Comparison of ENCODE assay signal across 10 cellular contexts in genomic region chr11:34068098-34068497, GRCh38. TPM values are rescaled to one million over a fixed set of nuclear protein-coding genes. Genes with fewer than 3 reads are reported as not detected.
A peak's percentile ranks its signal among the peaks of the same experiment; 100 is the strongest.
DNase-seq lines count a peak whose midpoint lies in the region; TF ChIP-seq lines count a peak whose summit lies in the region.
"Had no signal": no experiment of that assay in that cellular context is flagged by ENCODE, and none has a peak within 500 bp of the region (broad histone marks: within the 10 kb centered on the region; RNA-seq: fewer than 3 reads in every experiment).

No MANE protein-coding gene starts in this region.

- H3K36me3 ChIP-seq in OCI-LY7 (ENCODE audit: insufficient read depth, low read length): peaks cover 93% of the 10 kb centered on the region

- peak overlapping the region; percentile 60 for H3K4me2 ChIP-seq in OCI-LY7 (ENCODE audit: low read length)

- no peaks in the 10 kb centered on the region for H3K9me2 ChIP-seq in OCI-LY7 (ENCODE audit: insufficient read depth, low read length)

- no peaks in the 10 kb centered on the region; the same call in 1 of the 2 replicates for H3K9me3 ChIP-seq in OCI-LY7 (ENCODE audit: low read length)

- CTCF ChIA-PET in OCI-LY7 (lab: Charles Lee; ENCODE audit: unreplicated experiment): interaction anchor here (1.1 kb wide), 1 partner anchor 10 kb away, joined by 4 read pairs; no protein-coding TSS in a partner anchor

- BruUV-seq in OCI-LY7 (replicated peaks; lab: Mats Ljungman, UMichigan): no TSS peak

- peak overlapping the region; percentile 29 for H3K27ac ChIP-seq in OCI-LY7 (ENCODE audit: low read depth, low read length, poor library complexity, severe bottlenecking)
- H3K27ac ChIP-seq: 22Rv1 had no signal

- intact Hi-C loops in OCI-LY7 (cut with micrococcal nuclease; ENCODE audit: unreplicated experiment): no loop called here

- TF ChIP-seq CTCF in OCI-LY7 (conservative IDR thresholded peaks at IDR 0.05; ENCODE audit: low read length) (no peak), epithelial cell of esophagus (IDR thresholded peaks at IDR 0.05; ENCODE audit: insufficient read depth, low read depth, low read length, missing control alignments) (no peak)

- H3K4me1 ChIP-seq in OCI-LY7 (ENCODE audit: insufficient read depth, low read length, poor library complexity, severe bottlenecking): peaks cover 47% of the 10 kb centered on the region

- POLR2A ChIA-PET in OCI-LY7 (lab: Charles Lee): interaction anchor here (0.6 to 2.9 kb wide), 6 partner anchors 10 to 125 kb away, joined by 3 to 18 read pairs (median 5); no protein-coding TSS in a partner anchor

- DNase-seq in DMS53 (lab: John Stamatoyannopoulos, UW) (peak; percentile 5), DMS53 treated with DMSO at 0.1 percent for 48 hours (lab: John Stamatoyannopoulos, UW; ENCODE audit: unreplicated experiment) (no peak), OCI-LY7 (ENCODE audit: low spot score) (no peak), epithelial cell of esophagus (ENCODE audit: low read depth) (peak; percentile 24), pons (ENCODE audit: low spot score) (peak; percentile 28), OCI-M1 (lab: John Stamatoyannopoulos, UW) (no peak), epidermal melanocyte (ENCODE audit: insufficient read length, low spot score) (no peak), NOMO-1 treated with DMSO at 0.1 percent for 48 hours (lab: John Stamatoyannopoulos, UW; ENCODE audit: unreplicated experiment) (no peak)
- DNase-seq: stimulated activated CD4-positive, alpha-beta T cell treated with anti-CD3 and anti-CD28 coated beads, Interleukin-4, amount 100 ng/mL, for 1 hour had no signal

- H4K20me1 ChIP-seq in OCI-LY7 (ENCODE audit: insufficient read depth, low read length): peaks cover 77% of the 10 kb centered on the region

- H3K4me3 ChIP-seq in OCI-LY7 (ENCODE audit: low read depth, low read length, poor library complexity, severe bottlenecking): no peak overlapping the region
- no peak overlapping the region for H3K4me3 ChIP-seq in epithelial cell of esophagus (ENCODE audit: low read length)

- H2AFZ ChIP-seq in OCI-LY7 (ENCODE audit: low read length): no peak overlapping the region

- peaks cover 100% of the 10 kb centered on the region for H3K79me2 ChIP-seq in OCI-LY7 (ENCODE audit: insufficient read depth, low read depth, low read length)

RNA-seq across cellular contexts. Expression of gene CAPRIN1, which starts 16.6 kb away (rescaled TPM):
- total RNA-seq in OCI-LY7 (2014; rRNA removed; shearing (Covaris generic)): 259 and 260 TPM in 2 replicates
- total RNA-seq in OCI-LY7 (2022): 286 and 298 TPM in 2 replicates

RNA-seq across cellular contexts. Expression of gene NAT10, which starts 37.3 kb away (rescaled TPM):
- total RNA-seq in OCI-LY7 (2014; rRNA removed; shearing (Covaris generic)): 62.5 and 64.9 TPM in 2 replicates
- 94.2 and 120 TPM in 2 replicates for total RNA-seq in OCI-LY7 (2022)

Comparison
In these comparisons a context has a peak if more than half of its experiments do, and no peak if none do; other contexts are left out.
1. DNase-seq: peak in DMS53 (single experiment), epithelial cell of esophagus (single experiment) and pons (single experiment); none in DMS53 treated with DMSO at 0.1 percent for 48 hours (single experiment), OCI-LY7 (single experiment), OCI-M1 (single experiment), epidermal melanocyte (single experiment) and NOMO-1 treated with DMSO at 0.1 percent for 48 hours (single experiment).